In genomic region chr2:201158111-201158929, GRCh38 we compare ENCODE assay signal across 7 cellular contexts. TPM values are rescaled to one million over a fixed set of nuclear protein-coding genes. Genes with fewer than 3 reads are reported as not detected.
DNase-seq lines count a peak whose midpoint lies in the region; ATAC-seq, FAIRE-seq and TF ChIP-seq lines count a peak whose summit lies in the region.

No MANE protein-coding gene starts in this region.

- CTCF ChIA-PET in OCI-LY7 (lab: Charles Lee; ENCODE audit: unreplicated experiment) = interaction anchor here (0.8 to 2.7 kb wide), 6 partner anchors 9 to 89 kb away, joined by 3 to 14 read pairs (median 4); no protein-coding TSS in a partner anchor

- H3K27ac ChIP-seq in OCI-LY7 (ENCODE audit: low read depth, low read length, poor library complexity, severe bottlenecking) = peak overlapping the region; percentile 55

- no peaks in the 10 kb centered on the region for H3K9me2 ChIP-seq in OCI-LY7 (ENCODE audit: insufficient read depth, low read length)

- FAIRE-seq in G401.6 (lab: Jason Lieb, UNC) = peak; percentile 87

- H3K9me3 ChIP-seq in OCI-LY7 (ENCODE audit: low read length) = no peaks in the 10 kb centered on the region

- H3K36me3 ChIP-seq in OCI-LY7 (ENCODE audit: insufficient read depth, low read length) = peaks cover 37% of the 10 kb centered on the region

- DNase-seq in HT1080 (ENCODE audit: low read depth) (peak; percentile 73), OCI-LY7 (ENCODE audit: low spot score) (peak; percentile 83), glomerular endothelial cell (ENCODE audit: extremely low read depth, low read depth, low spot score) (peak; percentile 68), omental fat pad (ENCODE audit: low spot score) (no peak)
- peak; percentile 41 for DNase-seq in activated naive CD4-positive, alpha-beta T cell treated with anti-CD3 and anti-CD28 coated beads, Interleukin-2, amount 50 U/mL, for 16 hours

- POLR2A ChIA-PET in OCI-LY7 (lab: Charles Lee) = interaction anchor here (0.6 to 2.1 kb wide), 19 partner anchors 10 to 1761 kb away, joined by 3 to 19 read pairs (median 4); partner anchors contain the start of genes NDUFB3, NIF3L1 and PPIL3

- BruUV-seq in OCI-LY7 (replicated peaks; lab: Mats Ljungman, UMichigan) = no TSS peak

- peak overlapping the region; percentile 43 for H3K4me2 ChIP-seq in OCI-LY7 (ENCODE audit: low read length)

- intact Hi-C loops in OCI-LY7 (cut with micrococcal nuclease; ENCODE audit: unreplicated experiment) = loop anchor here (1.0 to 5.0 kb wide), 4 partner anchors 40 to 251 kb away; partner anchors contain the start of genes HYCC2 and ORC2

- no peaks in the 10 kb centered on the region for H4K20me1 ChIP-seq in OCI-LY7 (ENCODE audit: insufficient read depth, low read length)

- H3K79me2 ChIP-seq in OCI-LY7 (ENCODE audit: insufficient read depth, low read depth, low read length) = no peaks in the 10 kb centered on the region

- peak; percentile 98 for ATAC-seq in GM21447 (IDR thresholded peaks at IDR 0.05; ENCODE audit: unreplicated experiment)
- ATAC-seq in omental fat pad (ENCODE audit: low FRiP score) = peak; percentile 73

- peak; percentile 87 for TF ChIP-seq CTCF in OCI-LY7 (conservative IDR thresholded peaks at IDR 0.05; ENCODE audit: low read length)
- TF ChIP-seq CTCF in omental fat pad (IDR thresholded peaks at IDR 0.05) = no peak

- peak overlapping the region; percentile 67 for H2AFZ ChIP-seq in OCI-LY7 (ENCODE audit: low read length)

- peak overlapping the region; percentile 24 for H3K4me3 ChIP-seq in OCI-LY7 (ENCODE audit: low read depth, low read length, poor library complexity, severe bottlenecking)

- H3K4me1 ChIP-seq in OCI-LY7 (ENCODE audit: insufficient read depth, low read length, poor library complexity, severe bottlenecking) = peaks cover 20% of the 10 kb centered on the region

RNA-seq across cellular contexts. Expression of gene CASP10, which starts 24.6 kb away (rescaled TPM):
- total RNA-seq in HT1080 (2014; rRNA removed; shearing (Covaris generic)) = 1.5 and 2.0 TPM in 2 replicates
- polyA plus RNA-seq in HT1080 (2015; cell fraction: cytosol; rRNA removed) = 2.9 and 3.5 TPM in 2 replicates
- polyA plus RNA-seq in HT1080 (2015; cell fraction: nucleus; rRNA removed) = 6.7 and 9.3 TPM in 2 replicates
- 0.46 and 1.2 TPM in 2 replicates for total RNA-seq in OCI-LY7 (2014; rRNA removed; shearing (Covaris generic))
- total RNA-seq in OCI-LY7 (2022) (0.42 and 0.51 TPM in 2 replicates), glomerular endothelial cell (32.3 and 42.1 TPM in 2 replicates), omental fat pad (10 to 100 TPM; 13.5 to 47.0 (median 15.3) TPM)

RNA-seq across cellular contexts. Expression of gene CFLAR, which starts 42.4 kb away (rescaled TPM):
- 7.4 and 10.5 TPM in 2 replicates for total RNA-seq in HT1080 (2014; rRNA removed; shearing (Covaris generic))
- 15.0 and 17.9 TPM in 2 replicates for polyA plus RNA-seq in HT1080 (2015; cell fraction: cytosol; rRNA removed)
- polyA plus RNA-seq in HT1080 (2015; cell fraction: nucleus; rRNA removed) = 24.2 and 29.3 TPM in 2 replicates
- 42.8 and 55.8 TPM in 2 replicates for total RNA-seq in OCI-LY7 (2014; rRNA removed; shearing (Covaris generic))
- total RNA-seq in OCI-LY7 (2022) (82.5 and 91.9 TPM in 2 replicates), glomerular endothelial cell (183 and 240 TPM in 2 replicates), omental fat pad (100 to 1,000 TPM; 204 to 455 (median 293) TPM)
